1 cellular context compared by ENCODE assay signal in the genomic region with DNA sequence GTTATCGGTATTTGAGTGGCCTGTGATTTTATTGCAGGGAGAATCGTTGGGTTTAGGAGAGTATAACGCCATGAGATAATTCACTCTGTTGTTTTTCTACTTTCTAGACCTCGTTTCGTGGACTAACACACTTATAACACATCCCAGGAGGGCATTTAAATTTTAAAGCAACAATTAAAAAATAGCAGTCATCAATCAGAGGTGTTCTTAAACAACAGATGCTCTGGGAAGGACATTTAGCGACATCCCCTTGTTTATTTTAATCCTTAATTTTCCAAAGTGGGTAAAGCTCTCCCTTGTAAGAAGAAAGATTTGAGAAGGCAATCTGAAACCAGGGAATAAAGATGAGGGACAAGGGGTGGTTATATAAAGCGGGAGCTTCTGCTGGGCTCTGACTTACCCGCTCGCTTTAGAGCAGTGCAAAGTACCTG.
TF ChIP-seq lines count a peak whose summit lies in the region.

No MANE protein-coding gene starts in this region.

TF ChIP-seq in HEK293, 187 proteins besides CTCF, POLR2A, EP300 and RAD21 (continued from another document and continues in another):
- TF ChIP-seq MYNN (tag by site-specific recombination; IDR thresholded peaks at IDR 0.05; ENCODE audit: borderline replicate concordance), result no peak
- no peak for TF ChIP-seq GLIS2 (tag by site-specific recombination; IDR thresholded peaks at IDR 0.05)
- TF ChIP-seq ZSCAN30 (tag by site-specific recombination; IDR thresholded peaks at IDR 0.05), result peak; percentile 58; the same call in 1 of the 2 replicates
- peak; percentile 24; the same call in 1 of the 2 replicates for TF ChIP-seq KLF10 (tag by site-specific recombination; IDR thresholded peaks at IDR 0.05)
- TF ChIP-seq ZXDB (tag by site-specific recombination; IDR thresholded peaks at IDR 0.05), result peak; percentile 55; the same call in 1 of the 2 replicates
- TF ChIP-seq, protein P1, sequence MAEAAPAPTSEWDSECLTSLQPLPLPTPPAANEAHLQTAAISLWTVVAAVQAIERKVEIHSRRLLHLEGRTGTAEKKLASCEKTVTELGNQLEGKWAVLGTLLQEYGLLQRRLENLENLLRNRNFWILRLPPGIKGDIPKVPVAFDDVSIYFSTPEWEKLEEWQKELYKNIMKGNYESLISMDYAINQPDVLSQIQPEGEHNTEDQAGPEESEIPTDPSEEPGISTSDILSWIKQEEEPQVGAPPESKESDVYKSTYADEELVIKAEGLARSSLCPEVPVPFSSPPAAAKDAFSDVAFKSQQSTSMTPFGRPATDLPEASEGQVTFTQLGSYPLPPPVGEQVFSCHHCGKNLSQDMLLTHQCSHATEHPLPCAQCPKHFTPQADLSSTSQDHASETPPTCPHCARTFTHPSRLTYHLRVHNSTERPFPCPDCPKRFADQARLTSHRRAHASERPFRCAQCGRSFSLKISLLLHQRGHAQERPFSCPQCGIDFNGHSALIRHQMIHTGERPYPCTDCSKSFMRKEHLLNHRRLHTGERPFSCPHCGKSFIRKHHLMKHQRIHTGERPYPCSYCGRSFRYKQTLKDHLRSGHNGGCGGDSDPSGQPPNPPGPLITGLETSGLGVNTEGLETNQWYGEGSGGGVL (tag by site-specific recombination; IDR thresholded peaks at IDR 0.05), result no peak
- TF ChIP-seq ZNF626 (tag by site-specific recombination; IDR thresholded peaks at IDR 0.05), result no peak
- no peak for TF ChIP-seq ZNF521 (tag by site-specific recombination; IDR thresholded peaks at IDR 0.05)
- TF ChIP-seq FEZF1 (tag by site-specific recombination; IDR thresholded peaks at IDR 0.05), result peak; percentile 82
- TF ChIP-seq, protein P2, sequence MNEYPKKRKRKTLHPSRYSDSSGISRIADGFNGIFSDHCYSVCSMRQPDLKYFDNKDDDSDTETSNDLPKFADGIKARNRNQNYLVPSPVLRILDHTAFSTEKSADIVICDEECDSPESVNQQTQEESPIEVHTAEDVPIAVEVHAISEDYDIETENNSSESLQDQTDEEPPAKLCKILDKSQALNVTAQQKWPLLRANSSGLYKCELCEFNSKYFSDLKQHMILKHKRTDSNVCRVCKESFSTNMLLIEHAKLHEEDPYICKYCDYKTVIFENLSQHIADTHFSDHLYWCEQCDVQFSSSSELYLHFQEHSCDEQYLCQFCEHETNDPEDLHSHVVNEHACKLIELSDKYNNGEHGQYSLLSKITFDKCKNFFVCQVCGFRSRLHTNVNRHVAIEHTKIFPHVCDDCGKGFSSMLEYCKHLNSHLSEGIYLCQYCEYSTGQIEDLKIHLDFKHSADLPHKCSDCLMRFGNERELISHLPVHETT (tag by site-specific recombination; IDR thresholded peaks at IDR 0.05), result 0 out of 2 replicates have a peak, but pooled peaks have one; percentile 27
- TF ChIP-seq ZNF561 (tag by site-specific recombination; IDR thresholded peaks at IDR 0.05; ENCODE audit: borderline replicate concordance), result peak; percentile 49; the same call in 1 of the 2 replicates
- TF ChIP-seq, protein P3, sequence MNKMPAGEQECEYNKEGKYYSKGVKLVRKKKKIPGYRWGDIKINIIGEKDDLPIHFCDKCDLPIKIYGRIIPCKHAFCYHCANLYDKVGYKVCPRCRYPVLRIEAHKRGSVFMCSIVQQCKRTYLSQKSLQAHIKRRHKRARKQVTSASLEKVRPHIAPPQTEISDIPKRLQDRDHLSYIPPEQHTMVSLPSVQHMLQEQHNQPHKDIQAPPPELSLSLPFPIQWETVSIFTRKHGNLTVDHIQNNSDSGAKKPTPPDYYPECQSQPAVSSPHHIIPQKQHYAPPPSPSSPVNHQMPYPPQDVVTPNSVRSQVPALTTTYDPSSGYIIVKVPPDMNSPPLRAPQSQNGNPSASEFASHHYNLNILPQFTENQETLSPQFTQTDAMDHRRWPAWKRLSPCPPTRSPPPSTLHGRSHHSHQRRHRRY (tag by site-specific recombination; IDR thresholded peaks at IDR 0.05), result no peak
- TF ChIP-seq ZNF175 (tag by site-specific recombination; IDR thresholded peaks at IDR 0.05), result no peak
- no peak for TF ChIP-seq MZF1 (tag by site-specific recombination; IDR thresholded peaks at IDR 0.05; ENCODE audit: borderline replicate concordance)
- TF ChIP-seq, protein P4, sequence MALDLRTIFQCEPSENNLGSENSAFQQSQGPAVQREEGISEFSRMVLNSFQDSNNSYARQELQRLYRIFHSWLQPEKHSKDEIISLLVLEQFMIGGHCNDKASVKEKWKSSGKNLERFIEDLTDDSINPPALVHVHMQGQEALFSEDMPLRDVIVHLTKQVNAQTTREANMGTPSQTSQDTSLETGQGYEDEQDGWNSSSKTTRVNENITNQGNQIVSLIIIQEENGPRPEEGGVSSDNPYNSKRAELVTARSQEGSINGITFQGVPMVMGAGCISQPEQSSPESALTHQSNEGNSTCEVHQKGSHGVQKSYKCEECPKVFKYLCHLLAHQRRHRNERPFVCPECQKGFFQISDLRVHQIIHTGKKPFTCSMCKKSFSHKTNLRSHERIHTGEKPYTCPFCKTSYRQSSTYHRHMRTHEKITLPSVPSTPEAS (tag by site-specific recombination; IDR thresholded peaks at IDR 0.05), result 0 out of 2 replicates have a peak, but pooled peaks have one; percentile 17
- TF ChIP-seq ZNF23 (tag by site-specific recombination; IDR thresholded peaks at IDR 0.05; ENCODE audit: borderline replicate concordance), result no peak
- TF ChIP-seq ZBTB8A (tag by site-specific recombination; IDR thresholded peaks at IDR 0.05), result 0 out of 2 replicates have a peak, but pooled peaks have one; percentile 11
- TF ChIP-seq PRDM1 (tag by site-specific recombination; IDR thresholded peaks at IDR 0.05), result peak; percentile 46; the same call in 1 of the 2 replicates
- no peak for TF ChIP-seq KLF7 (tag by site-specific recombination; IDR thresholded peaks at IDR 0.05; ENCODE audit: borderline replicate concordance)
- no peak for TF ChIP-seq ZNF658 (tag by site-specific recombination; IDR thresholded peaks at IDR 0.05)
- TF ChIP-seq, protein P5, sequence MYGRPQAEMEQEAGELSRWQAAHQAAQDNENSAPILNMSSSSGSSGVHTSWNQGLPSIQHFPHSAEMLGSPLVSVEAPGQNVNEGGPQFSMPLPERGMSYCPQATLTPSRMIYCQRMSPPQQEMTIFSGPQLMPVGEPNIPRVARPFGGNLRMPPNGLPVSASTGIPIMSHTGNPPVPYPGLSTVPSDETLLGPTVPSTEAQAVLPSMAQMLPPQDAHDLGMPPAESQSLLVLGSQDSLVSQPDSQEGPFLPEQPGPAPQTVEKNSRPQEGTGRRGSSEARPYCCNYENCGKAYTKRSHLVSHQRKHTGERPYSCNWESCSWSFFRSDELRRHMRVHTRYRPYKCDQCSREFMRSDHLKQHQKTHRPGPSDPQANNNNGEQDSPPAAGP (tag by site-specific recombination; IDR thresholded peaks at IDR 0.05), result peak; percentile 32; the same call in 1 of the 2 replicates
- TF ChIP-seq BCL11A (tag by site-specific recombination; IDR thresholded peaks at IDR 0.05; ENCODE audit: low read depth), result no peak
- no peak for TF ChIP-seq ZFP37 (tag by site-specific recombination; IDR thresholded peaks at IDR 0.05)
- TF ChIP-seq, protein P6, sequence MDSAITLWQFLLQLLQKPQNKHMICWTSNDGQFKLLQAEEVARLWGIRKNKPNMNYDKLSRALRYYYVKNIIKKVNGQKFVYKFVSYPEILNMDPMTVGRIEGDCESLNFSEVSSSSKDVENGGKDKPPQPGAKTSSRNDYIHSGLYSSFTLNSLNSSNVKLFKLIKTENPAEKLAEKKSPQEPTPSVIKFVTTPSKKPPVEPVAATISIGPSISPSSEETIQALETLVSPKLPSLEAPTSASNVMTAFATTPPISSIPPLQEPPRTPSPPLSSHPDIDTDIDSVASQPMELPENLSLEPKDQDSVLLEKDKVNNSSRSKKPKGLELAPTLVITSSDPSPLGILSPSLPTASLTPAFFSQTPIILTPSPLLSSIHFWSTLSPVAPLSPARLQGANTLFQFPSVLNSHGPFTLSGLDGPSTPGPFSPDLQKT (IDR thresholded peaks at IDR 0.05; ENCODE audit: borderline replicate concordance, low read depth, low read length), result no peak
- TF ChIP-seq SP7 (tag by site-specific recombination; IDR thresholded peaks at IDR 0.05), result peak; percentile 43
- no peak for TF ChIP-seq ZNF391 (tag by site-specific recombination; IDR thresholded peaks at IDR 0.05; ENCODE audit: borderline replicate concordance, low read depth)
- no peak for TF ChIP-seq ZNF302 (tag by site-specific recombination; IDR thresholded peaks at IDR 0.05; ENCODE audit: low read depth)
- TF ChIP-seq, protein P7, sequence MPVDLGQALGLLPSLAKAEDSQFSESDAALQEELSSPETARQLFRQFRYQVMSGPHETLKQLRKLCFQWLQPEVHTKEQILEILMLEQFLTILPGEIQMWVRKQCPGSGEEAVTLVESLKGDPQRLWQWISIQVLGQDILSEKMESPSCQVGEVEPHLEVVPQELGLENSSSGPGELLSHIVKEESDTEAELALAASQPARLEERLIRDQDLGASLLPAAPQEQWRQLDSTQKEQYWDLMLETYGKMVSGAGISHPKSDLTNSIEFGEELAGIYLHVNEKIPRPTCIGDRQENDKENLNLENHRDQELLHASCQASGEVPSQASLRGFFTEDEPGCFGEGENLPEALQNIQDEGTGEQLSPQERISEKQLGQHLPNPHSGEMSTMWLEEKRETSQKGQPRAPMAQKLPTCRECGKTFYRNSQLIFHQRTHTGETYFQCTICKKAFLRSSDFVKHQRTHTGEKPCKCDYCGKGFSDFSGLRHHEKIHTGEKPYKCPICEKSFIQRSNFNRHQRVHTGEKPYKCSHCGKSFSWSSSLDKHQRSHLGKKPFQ (tag by site-specific recombination; IDR thresholded peaks at IDR 0.05), result peak; percentile 41; the same call in 1 of the 2 replicates
- TF ChIP-seq GFI1B (tag by site-specific recombination; IDR thresholded peaks at IDR 0.05), result peak; percentile 66; the same call in 1 of the 2 replicates
- TF ChIP-seq SCRT1 (tag by site-specific recombination; IDR thresholded peaks at IDR 0.05; ENCODE audit: borderline replicate concordance), result peak; percentile 55; the same call in 1 of the 2 replicates
- TF ChIP-seq ZNF629 (tag by site-specific recombination; IDR thresholded peaks at IDR 0.05), result peak; percentile 55
- TF ChIP-seq ZNF169 (tag by site-specific recombination; IDR thresholded peaks at IDR 0.05), result no peak
- TF ChIP-seq SCRT2 (tag by site-specific recombination; IDR thresholded peaks at IDR 0.05), result no peak
- TF ChIP-seq, protein P8, sequence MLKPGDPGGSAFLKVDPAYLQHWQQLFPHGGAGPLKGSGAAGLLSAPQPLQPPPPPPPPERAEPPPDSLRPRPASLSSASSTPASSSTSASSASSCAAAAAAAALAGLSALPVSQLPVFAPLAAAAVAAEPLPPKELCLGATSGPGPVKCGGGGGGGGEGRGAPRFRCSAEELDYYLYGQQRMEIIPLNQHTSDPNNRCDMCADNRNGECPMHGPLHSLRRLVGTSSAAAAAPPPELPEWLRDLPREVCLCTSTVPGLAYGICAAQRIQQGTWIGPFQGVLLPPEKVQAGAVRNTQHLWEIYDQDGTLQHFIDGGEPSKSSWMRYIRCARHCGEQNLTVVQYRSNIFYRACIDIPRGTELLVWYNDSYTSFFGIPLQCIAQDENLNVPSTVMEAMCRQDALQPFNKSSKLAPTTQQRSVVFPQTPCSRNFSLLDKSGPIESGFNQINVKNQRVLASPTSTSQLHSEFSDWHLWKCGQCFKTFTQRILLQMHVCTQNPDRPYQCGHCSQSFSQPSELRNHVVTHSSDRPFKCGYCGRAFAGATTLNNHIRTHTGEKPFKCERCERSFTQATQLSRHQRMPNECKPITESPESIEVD (tag by site-specific recombination; IDR thresholded peaks at IDR 0.05), result peak; percentile 99
- TF ChIP-seq IKZF3 (tag by site-specific recombination; IDR thresholded peaks at IDR 0.05), result peak; percentile 88
- TF ChIP-seq, protein P9, sequence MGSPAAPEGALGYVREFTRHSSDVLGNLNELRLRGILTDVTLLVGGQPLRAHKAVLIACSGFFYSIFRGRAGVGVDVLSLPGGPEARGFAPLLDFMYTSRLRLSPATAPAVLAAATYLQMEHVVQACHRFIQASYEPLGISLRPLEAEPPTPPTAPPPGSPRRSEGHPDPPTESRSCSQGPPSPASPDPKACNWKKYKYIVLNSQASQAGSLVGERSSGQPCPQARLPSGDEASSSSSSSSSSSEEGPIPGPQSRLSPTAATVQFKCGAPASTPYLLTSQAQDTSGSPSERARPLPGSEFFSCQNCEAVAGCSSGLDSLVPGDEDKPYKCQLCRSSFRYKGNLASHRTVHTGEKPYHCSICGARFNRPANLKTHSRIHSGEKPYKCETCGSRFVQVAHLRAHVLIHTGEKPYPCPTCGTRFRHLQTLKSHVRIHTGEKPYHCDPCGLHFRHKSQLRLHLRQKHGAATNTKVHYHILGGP (tag by site-specific recombination; IDR thresholded peaks at IDR 0.05), result no peak; the same call in none of the 2 replicates
- peak; percentile 51; the same call in 1 of the 2 replicates for TF ChIP-seq OSR2 (tag by site-specific recombination; IDR thresholded peaks at IDR 0.05)
- no peak for TF ChIP-seq ZNF133 (tag by site-specific recombination; IDR thresholded peaks at IDR 0.05)
- TF ChIP-seq ZNF837 (tag by site-specific recombination; IDR thresholded peaks at IDR 0.05), result no peak
- no peak for TF ChIP-seq ZNF621 (tag by site-specific recombination; IDR thresholded peaks at IDR 0.05)
- 0 out of 2 replicates have a peak, but pooled peaks have one; percentile 38 for TF ChIP-seq ZSCAN16 (tag by site-specific recombination; IDR thresholded peaks at IDR 0.05)
- TF ChIP-seq, protein P10, sequence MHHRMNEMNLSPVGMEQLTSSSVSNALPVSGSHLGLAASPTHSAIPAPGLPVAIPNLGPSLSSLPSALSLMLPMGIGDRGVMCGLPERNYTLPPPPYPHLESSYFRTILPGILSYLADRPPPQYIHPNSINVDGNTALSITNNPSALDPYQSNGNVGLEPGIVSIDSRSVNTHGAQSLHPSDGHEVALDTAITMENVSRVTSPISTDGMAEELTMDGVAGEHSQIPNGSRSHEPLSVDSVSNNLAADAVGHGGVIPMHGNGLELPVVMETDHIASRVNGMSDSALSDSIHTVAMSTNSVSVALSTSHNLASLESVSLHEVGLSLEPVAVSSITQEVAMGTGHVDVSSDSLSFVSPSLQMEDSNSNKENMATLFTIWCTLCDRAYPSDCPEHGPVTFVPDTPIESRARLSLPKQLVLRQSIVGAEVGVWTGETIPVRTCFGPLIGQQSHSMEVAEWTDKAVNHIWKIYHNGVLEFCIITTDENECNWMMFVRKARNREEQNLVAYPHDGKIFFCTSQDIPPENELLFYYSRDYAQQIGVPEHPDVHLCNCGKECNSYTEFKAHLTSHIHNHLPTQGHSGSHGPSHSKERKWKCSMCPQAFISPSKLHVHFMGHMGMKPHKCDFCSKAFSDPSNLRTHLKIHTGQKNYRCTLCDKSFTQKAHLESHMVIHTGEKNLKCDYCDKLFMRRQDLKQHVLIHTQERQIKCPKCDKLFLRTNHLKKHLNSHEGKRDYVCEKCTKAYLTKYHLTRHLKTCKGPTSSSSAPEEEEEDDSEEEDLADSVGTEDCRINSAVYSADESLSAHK (tag by site-specific recombination; IDR thresholded peaks at IDR 0.05), result peak; percentile 13; the same call in 1 of the 2 replicates
